Comparison of ENCODE assay signal across 31 cellular contexts in genomic region chr16:80913397-80913796, GRCh38.
"Had no signal": no experiment of that assay in that cellular context is flagged by ENCODE, and none has a peak within 500 bp of the region (broad histone marks: within the 10 kb centered on the region; RNA-seq: fewer than 3 reads in every experiment).

No MANE protein-coding gene starts in this region.

- DNase-seq: activated CD4-positive, alpha-beta memory T cell treated with anti-CD3 and anti-CD28 coated beads, Interleukin-2, amount 10 ng/mL, durations not matched to agents 7 days and 5 days; activated CD4-positive, alpha-beta T cell treated with anti-CD3 and anti-CD28 coated beads for 1 hour; activated CD4-positive, alpha-beta T cell treated with anti-CD3 and anti-CD28 coated beads for 36 hours; activated CD4-positive, alpha-beta T cell treated with anti-CD3 and anti-CD28 coated beads for 48 hours; activated CD4-positive, alpha-beta T cell treated with anti-CD3 and anti-CD28 coated beads, Interleukin-2, amount 10 ng/mL, durations not matched to agents 7 days and 5 days; activated CD4-positive, alpha-beta T cell treated with anti-CD3 and anti-CD28 coated beads, Interleukin-2, amount 50 U/mL, for 48 hours; activated CD4-positive, CD25-positive, alpha-beta regulatory T cell; activated CD8-positive, alpha-beta memory T cell treated with anti-CD3 and anti-CD28 coated beads for 24 hours; activated CD8-positive, alpha-beta memory T cell treated with anti-CD3 and anti-CD28 coated beads, Interleukin-2, amount 10 ng/mL, durations not matched to agents 7 days and 5 days; activated CD8-positive, alpha-beta memory T cell treated with anti-CD3 and anti-CD28 coated beads, Interleukin-2, amount 50 U/mL, for 48 hours; activated CD8-positive, alpha-beta T cell treated with anti-CD3 and anti-CD28 coated beads, Interleukin-2, amount 10 ng/mL, durations not matched to agents 7 days and 5 days; activated effector memory CD4-positive, alpha-beta T cell treated with Interleukin-2 at 50 U/mL for 16 hours; activated gamma-delta T cell; activated naive CD4-positive, alpha-beta T cell treated with anti-CD3 and anti-CD28 coated beads, Interleukin-2, amount 10 ng/mL, durations not matched to agents 7 days and 5 days; activated naive CD4-positive, alpha-beta T cell treated with Interleukin-2 at 50 U/mL for 16 hours; activated naive CD8-positive, alpha-beta T cell treated with anti-CD3 and anti-CD28 coated beads, Interleukin-2, amount 10 ng/mL, durations not matched to agents 7 days and 5 days; activated naive CD8-positive, alpha-beta T cell treated with anti-CD3 and anti-CD28 coated beads, Interleukin-2, amount 50 U/mL, for 24 hours; activated T-cell treated with anti-CD3 and anti-CD28 coated beads, Interleukin-2, amount 50 U/mL, for 24 hours; activated T-cell treated with anti-CD3 and anti-CD28 coated beads, Interleukin-2, amount 50 U/mL, for 48 hours; amygdala; central memory CD4-positive, alpha-beta T cell; T-helper 2 cell; T-helper 9 cell; WERI-Rb-1 had no signal

- H3K27ac ChIP-seq: ascending aorta, cardiac muscle cell, WERI-Rb-1 had no signal

- H3K36me3 ChIP-seq: ascending aorta, cardiac muscle cell, WERI-Rb-1 had no signal

- H3K9me3 ChIP-seq: ascending aorta had no signal

- H3K4me3 ChIP-seq: ascending aorta, cardiac muscle cell had no signal

- ATAC-seq: activated CD4-positive, alpha-beta T cell treated with anti-CD3 and anti-CD28 coated beads for 36 hours; activated CD4-positive, CD25-positive, alpha-beta regulatory T cell treated with anti-CD3 and anti-CD28 coated beads, Interleukin-2, amount 50 U/mL, for 24 hours; activated CD8-positive, alpha-beta memory T cell treated with anti-CD3 and anti-CD28 coated beads, Interleukin-2, amount 10 ng/mL, durations not matched to agents 7 days and 5 days; activated CD8-positive, alpha-beta T cell treated with anti-CD3 and anti-CD28 coated beads, Interleukin-2, amount 10 ng/mL, durations not matched to agents 7 days and 5 days; activated naive CD8-positive, alpha-beta T cell treated with anti-CD3 and anti-CD28 coated beads, Interleukin-2, amount 50 U/mL, for 24 hours; WTC11 had no signal

- FAIRE-seq: bronchial epithelial cell, colon, TTC549 had no signal

- H3K27me3 ChIP-seq: ascending aorta, cardiac muscle cell had no signal

- H3K4me1 ChIP-seq: ascending aorta had no signal
